ENCODE assay signal across 7 cellular contexts in genomic region chrX:76144901-76145590, GRCh38. TPM values are rescaled to one million over a fixed set of nuclear protein-coding genes. Genes with fewer than 3 reads are reported as not detected.
DNase-seq lines count a peak whose midpoint lies in the region; ATAC-seq and TF ChIP-seq lines count a peak whose summit lies in the region.
"Not testable (repeated sequence)": the region's sequence is repeated elsewhere in the genome, so short reads cannot be mapped to it uniquely, and the experiment has no call there.

No MANE protein-coding gene starts in this region.

- H3K9me2 ChIP-seq in PC-3 (replicated peaks; ENCODE audit: low read length), result not testable (repeated sequence)

- not testable (repeated sequence) for H3K36me3 ChIP-seq in PC-3 (ENCODE audit: low read depth, low read length)

- H3K27me3 ChIP-seq in PC-3 (ENCODE audit: low read length), result not testable (repeated sequence)

- peaks cover 22% of the 10 kb centered on the region for H3K4me1 ChIP-seq in PC-3 (ENCODE audit: insufficient read depth, low read length)

- POLR2A ChIA-PET in PC-3 (lab: Charles Lee; ENCODE audit: unreplicated experiment), result not testable (repeated sequence)

- H3K9me3 ChIP-seq in PC-3 (ENCODE audit: low read length), result not testable (repeated sequence)

- peaks cover 13% of the 10 kb centered on the region for H3K4me1 Mint-ChIP-seq in central memory CD8-positive, alpha-beta T cell
- H3K4me1 Mint-ChIP-seq in memory B cell, result not testable (repeated sequence)

- not testable (repeated sequence) for H3K27me3 Mint-ChIP-seq in central memory CD8-positive, alpha-beta T cell; memory B cell

- H3K27ac Mint-ChIP-seq in central memory CD8-positive, alpha-beta T cell (ENCODE audit: low read depth); memory B cell: not testable (repeated sequence)

- not testable (repeated sequence) for H3K4me3 ChIP-seq in PC-3 (ENCODE audit: low read length)

- not testable (repeated sequence) for H3K4me2 ChIP-seq in PC-3 (ENCODE audit: low read length)

- TF ChIP-seq CTCF in PC-3 (conservative IDR thresholded peaks at IDR 0.05; ENCODE audit: low read depth, low read length), result not testable (repeated sequence)

- not testable (repeated sequence) for DNase-seq in PC-3; central memory CD8-positive, alpha-beta T cell (ENCODE audit: low spot score in 2 of 2); memory B cell (ENCODE audit: low spot score in 2 of 2)

- not testable (repeated sequence) for H4K20me1 ChIP-seq in PC-3 (ENCODE audit: low read length)

- not testable (repeated sequence) for BruUV-seq in PC-3 (replicated peaks; lab: Mats Ljungman, UMichigan)

- H3K27ac ChIP-seq in PC-3 (ENCODE audit: low read length), result not testable (repeated sequence)

- ATAC-seq in GM18861 (IDR thresholded peaks at IDR 0.05; ENCODE audit: unreplicated experiment), result peak; percentile 27
- peak; percentile 42 for ATAC-seq in GM21360 (IDR thresholded peaks at IDR 0.05; ENCODE audit: unreplicated experiment)
- ATAC-seq in HG02642 (IDR thresholded peaks at IDR 0.05; ENCODE audit: poor library complexity, unreplicated experiment), result peak; percentile 55
- peak; percentile 40 for ATAC-seq in HG03108 (IDR thresholded peaks at IDR 0.05; ENCODE audit: unreplicated experiment)
- peak; percentile 44 for ATAC-seq in PC-3
- ATAC-seq in central memory CD8-positive, alpha-beta T cell (replicated peaks; ENCODE audit: extremely low read depth, poor library complexity, severe bottlenecking), result peak; percentile 63
- peak; percentile 56 for ATAC-seq in memory B cell (ENCODE audit: low read depth)

- not testable (repeated sequence) for H3K9me3 Mint-ChIP-seq in central memory CD8-positive, alpha-beta T cell; memory B cell

- H3K79me2 ChIP-seq in PC-3 (ENCODE audit: low read length), result not testable (repeated sequence)

- not testable (repeated sequence) for H2AFZ ChIP-seq in PC-3 (ENCODE audit: low read length)

- not testable (repeated sequence) for H3K4me3 Mint-ChIP-seq in central memory CD8-positive, alpha-beta T cell; memory B cell

- peaks cover 13% of the 10 kb centered on the region for H3K36me3 Mint-ChIP-seq in central memory CD8-positive, alpha-beta T cell (ENCODE audit: insufficient read depth)
- H3K36me3 Mint-ChIP-seq in memory B cell, result not testable (repeated sequence)

- not testable (repeated sequence) for H3K9ac ChIP-seq in PC-3 (ENCODE audit: low read length)

- H3F3A ChIP-seq in PC-3 (ENCODE audit: low read length, unreplicated experiment), result not testable (repeated sequence)

- CTCF ChIA-PET in PC-3 (lab: Charles Lee), result not testable (repeated sequence)

- intact Hi-C loops in PC-3 (cut with micrococcal nuclease), result loop anchor here (5.0 kb wide), 1 partner anchor 107 kb away; no protein-coding TSS in a partner anchor

RNA-seq across cellular contexts. Expression of gene PBDC1, which starts 27.8 kb away (rescaled TPM):
- total RNA-seq in PC-3 (2014; rRNA removed), result 16.2 and 21.1 TPM in 2 replicates
